1 cellular context compared by ENCODE assay signal in the genomic region with DNA sequence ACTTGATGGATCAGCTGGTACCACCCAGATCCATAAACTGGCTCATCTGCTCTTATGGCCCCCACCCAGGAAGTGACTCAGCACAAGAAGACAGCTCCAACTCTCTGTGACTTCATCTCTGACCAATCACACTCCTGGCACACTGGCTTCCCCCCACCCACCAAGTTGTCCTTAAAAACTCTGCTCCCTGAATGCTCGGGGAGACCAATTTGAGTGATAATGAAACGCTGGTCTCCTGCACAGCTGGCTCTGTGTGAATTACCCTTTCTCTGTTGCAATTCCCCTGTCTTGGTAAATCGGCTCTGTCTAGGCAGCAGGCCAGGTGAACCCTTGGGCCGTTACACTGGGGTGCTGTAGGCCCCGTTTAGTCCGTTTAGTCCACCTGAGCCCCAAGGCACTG.
A peak's percentile ranks its signal among the peaks of the same experiment; 100 is the strongest.
TF ChIP-seq lines count a peak whose summit lies in the region.

No MANE protein-coding gene starts in this region.

TF ChIP-seq in K562, 482 proteins besides CTCF, POLR2A, EP300 and RAD21 (continued from another document and continues in another):
- TF ChIP-seq ZNF695 (CRISPR knock-in tag; IDR thresholded peaks at IDR 0.05) (no peak), ZNF785 (CRISPR knock-in tag; IDR thresholded peaks at IDR 0.05) (no peak), RBM34 (IDR thresholded peaks at IDR 0.05; ENCODE audit: borderline replicate concordance, insufficient read depth, low read length) (no peak), CBFA2T2 (conservative IDR thresholded peaks at IDR 0.05) (no peak), SREBF1 (IDR thresholded peaks at IDR 0.05; ENCODE audit: borderline replicate concordance, low read depth, low read length) (no peak), TCF3 (CRISPR knock-in tag; IDR thresholded peaks at IDR 0.05) (no peak), DACH1 (IDR thresholded peaks at IDR 0.05; ENCODE audit: partially characterized antibody) (peak; percentile 24), HNRNPUL1 (IDR thresholded peaks at IDR 0.05; ENCODE audit: low read length) (no peak), TAF9B (IDR thresholded peaks at IDR 0.05; ENCODE audit: partially characterized antibody) (peak; percentile 48), PHB (CRISPR knock-in tag; IDR thresholded peaks at IDR 0.05) (no peak), SMARCA5 (IDR thresholded peaks at IDR 0.05) (no peak), NFE2 (IDR thresholded peaks at IDR 0.05; ENCODE audit: low read depth) (peak; percentile 68), XRCC5 (IDR thresholded peaks at IDR 0.05; ENCODE audit: low read depth, low read length) (no peak), NR2C2 (CRISPR knock-in tag; IDR thresholded peaks at IDR 0.05) (no peak), NR2C2 (tag; IDR thresholded peaks at IDR 0.05) (no peak), KLF10 (CRISPR knock-in tag; IDR thresholded peaks at IDR 0.05) (no peak), ZNF766 (CRISPR knock-in tag; conservative IDR thresholded peaks at IDR 0.05) (no peak), POLR2AphosphoS5 (IDR thresholded peaks at IDR 0.05; ENCODE audit: control insufficient read depth, insufficient read depth, low read depth, low read length) (no peak), POLR3A (IDR thresholded peaks at IDR 0.05; ENCODE audit: borderline replicate concordance, extremely low read depth, insufficient read depth, insufficient read length) (no peak), PHF20 (IDR thresholded peaks at IDR 0.05; ENCODE audit: partially characterized antibody) (no peak), ILK (tag; IDR thresholded peaks at IDR 0.05; ENCODE audit: borderline replicate concordance, low read depth) (no peak)
- TF ChIP-seq, protein P1, sequence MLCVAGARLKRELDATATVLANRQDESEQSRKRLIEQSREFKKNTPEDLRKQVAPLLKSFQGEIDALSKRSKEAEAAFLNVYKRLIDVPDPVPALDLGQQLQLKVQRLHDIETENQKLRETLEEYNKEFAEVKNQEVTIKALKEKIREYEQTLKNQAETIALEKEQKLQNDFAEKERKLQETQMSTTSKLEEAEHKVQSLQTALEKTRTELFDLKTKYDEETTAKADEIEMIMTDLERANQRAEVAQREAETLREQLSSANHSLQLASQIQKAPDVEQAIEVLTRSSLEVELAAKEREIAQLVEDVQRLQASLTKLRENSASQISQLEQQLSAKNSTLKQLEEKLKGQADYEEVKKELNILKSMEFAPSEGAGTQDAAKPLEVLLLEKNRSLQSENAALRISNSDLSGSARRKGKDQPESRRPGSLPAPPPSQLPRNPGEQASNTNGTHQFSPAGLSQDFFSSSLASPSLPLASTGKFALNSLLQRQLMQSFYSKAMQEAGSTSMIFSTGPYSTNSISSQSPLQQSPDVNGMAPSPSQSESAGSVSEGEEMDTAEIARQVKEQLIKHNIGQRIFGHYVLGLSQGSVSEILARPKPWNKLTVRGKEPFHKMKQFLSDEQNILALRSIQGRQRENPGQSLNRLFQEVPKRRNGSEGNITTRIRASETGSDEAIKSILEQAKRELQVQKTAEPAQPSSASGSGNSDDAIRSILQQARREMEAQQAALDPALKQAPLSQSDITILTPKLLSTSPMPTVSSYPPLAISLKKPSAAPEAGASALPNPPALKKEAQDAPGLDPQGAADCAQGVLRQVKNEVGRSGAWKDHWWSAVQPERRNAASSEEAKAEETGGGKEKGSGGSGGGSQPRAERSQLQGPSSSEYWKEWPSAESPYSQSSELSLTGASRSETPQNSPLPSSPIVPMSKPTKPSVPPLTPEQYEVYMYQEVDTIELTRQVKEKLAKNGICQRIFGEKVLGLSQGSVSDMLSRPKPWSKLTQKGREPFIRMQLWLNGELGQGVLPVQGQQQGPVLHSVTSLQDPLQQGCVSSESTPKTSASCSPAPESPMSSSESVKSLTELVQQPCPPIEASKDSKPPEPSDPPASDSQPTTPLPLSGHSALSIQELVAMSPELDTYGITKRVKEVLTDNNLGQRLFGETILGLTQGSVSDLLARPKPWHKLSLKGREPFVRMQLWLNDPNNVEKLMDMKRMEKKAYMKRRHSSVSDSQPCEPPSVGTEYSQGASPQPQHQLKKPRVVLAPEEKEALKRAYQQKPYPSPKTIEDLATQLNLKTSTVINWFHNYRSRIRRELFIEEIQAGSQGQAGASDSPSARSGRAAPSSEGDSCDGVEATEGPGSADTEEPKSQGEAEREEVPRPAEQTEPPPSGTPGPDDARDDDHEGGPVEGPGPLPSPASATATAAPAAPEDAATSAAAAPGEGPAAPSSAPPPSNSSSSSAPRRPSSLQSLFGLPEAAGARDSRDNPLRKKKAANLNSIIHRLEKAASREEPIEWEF (CRISPR knock-in tag; IDR thresholded peaks at IDR 0.05): no peak
- TF ChIP-seq, protein P2, sequence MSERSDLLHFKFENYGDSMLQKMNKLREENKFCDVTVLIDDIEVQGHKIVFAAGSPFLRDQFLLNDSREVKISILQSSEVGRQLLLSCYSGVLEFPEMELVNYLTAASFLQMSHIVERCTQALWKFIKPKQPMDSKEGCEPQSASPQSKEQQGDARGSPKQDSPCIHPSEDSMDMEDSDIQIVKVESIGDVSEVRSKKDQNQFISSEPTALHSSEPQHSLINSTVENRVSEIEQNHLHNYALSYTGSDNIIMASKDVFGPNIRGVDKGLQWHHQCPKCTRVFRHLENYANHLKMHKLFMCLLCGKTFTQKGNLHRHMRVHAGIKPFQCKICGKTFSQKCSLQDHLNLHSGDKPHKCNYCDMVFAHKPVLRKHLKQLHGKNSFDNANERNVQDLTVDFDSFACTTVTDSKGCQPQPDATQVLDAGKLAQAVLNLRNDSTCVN (CRISPR knock-in tag; IDR thresholded peaks at IDR 0.05): no peak
- TF ChIP-seq, protein P3, sequence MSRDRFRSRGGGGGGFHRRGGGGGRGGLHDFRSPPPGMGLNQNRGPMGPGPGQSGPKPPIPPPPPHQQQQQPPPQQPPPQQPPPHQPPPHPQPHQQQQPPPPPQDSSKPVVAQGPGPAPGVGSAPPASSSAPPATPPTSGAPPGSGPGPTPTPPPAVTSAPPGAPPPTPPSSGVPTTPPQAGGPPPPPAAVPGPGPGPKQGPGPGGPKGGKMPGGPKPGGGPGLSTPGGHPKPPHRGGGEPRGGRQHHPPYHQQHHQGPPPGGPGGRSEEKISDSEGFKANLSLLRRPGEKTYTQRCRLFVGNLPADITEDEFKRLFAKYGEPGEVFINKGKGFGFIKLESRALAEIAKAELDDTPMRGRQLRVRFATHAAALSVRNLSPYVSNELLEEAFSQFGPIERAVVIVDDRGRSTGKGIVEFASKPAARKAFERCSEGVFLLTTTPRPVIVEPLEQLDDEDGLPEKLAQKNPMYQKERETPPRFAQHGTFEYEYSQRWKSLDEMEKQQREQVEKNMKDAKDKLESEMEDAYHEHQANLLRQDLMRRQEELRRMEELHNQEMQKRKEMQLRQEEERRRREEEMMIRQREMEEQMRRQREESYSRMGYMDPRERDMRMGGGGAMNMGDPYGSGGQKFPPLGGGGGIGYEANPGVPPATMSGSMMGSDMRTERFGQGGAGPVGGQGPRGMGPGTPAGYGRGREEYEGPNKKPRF (IDR thresholded peaks at IDR 0.05; ENCODE audit: low read depth, low read length): no peak
- TF ChIP-seq, protein P4, sequence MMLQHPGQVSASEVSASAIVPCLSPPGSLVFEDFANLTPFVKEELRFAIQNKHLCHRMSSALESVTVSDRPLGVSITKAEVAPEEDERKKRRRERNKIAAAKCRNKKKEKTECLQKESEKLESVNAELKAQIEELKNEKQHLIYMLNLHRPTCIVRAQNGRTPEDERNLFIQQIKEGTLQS (IDR thresholded peaks at IDR 0.05): 0 out of 2 replicates have a peak, but pooled peaks have one; percentile 53
- TF ChIP-seq, protein P4 (CRISPR knock-in tag; conservative IDR thresholded peaks at IDR 0.05): no peak
- TF ChIP-seq, protein P5, sequence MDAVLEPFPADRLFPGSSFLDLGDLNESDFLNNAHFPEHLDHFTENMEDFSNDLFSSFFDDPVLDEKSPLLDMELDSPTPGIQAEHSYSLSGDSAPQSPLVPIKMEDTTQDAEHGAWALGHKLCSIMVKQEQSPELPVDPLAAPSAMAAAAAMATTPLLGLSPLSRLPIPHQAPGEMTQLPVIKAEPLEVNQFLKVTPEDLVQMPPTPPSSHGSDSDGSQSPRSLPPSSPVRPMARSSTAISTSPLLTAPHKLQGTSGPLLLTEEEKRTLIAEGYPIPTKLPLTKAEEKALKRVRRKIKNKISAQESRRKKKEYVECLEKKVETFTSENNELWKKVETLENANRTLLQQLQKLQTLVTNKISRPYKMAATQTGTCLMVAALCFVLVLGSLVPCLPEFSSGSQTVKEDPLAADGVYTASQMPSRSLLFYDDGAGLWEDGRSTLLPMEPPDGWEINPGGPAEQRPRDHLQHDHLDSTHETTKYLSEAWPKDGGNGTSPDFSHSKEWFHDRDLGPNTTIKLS (IDR thresholded peaks at IDR 0.05; ENCODE audit: borderline replicate concordance, low read depth): no peak
- TF ChIP-seq, protein P6, sequence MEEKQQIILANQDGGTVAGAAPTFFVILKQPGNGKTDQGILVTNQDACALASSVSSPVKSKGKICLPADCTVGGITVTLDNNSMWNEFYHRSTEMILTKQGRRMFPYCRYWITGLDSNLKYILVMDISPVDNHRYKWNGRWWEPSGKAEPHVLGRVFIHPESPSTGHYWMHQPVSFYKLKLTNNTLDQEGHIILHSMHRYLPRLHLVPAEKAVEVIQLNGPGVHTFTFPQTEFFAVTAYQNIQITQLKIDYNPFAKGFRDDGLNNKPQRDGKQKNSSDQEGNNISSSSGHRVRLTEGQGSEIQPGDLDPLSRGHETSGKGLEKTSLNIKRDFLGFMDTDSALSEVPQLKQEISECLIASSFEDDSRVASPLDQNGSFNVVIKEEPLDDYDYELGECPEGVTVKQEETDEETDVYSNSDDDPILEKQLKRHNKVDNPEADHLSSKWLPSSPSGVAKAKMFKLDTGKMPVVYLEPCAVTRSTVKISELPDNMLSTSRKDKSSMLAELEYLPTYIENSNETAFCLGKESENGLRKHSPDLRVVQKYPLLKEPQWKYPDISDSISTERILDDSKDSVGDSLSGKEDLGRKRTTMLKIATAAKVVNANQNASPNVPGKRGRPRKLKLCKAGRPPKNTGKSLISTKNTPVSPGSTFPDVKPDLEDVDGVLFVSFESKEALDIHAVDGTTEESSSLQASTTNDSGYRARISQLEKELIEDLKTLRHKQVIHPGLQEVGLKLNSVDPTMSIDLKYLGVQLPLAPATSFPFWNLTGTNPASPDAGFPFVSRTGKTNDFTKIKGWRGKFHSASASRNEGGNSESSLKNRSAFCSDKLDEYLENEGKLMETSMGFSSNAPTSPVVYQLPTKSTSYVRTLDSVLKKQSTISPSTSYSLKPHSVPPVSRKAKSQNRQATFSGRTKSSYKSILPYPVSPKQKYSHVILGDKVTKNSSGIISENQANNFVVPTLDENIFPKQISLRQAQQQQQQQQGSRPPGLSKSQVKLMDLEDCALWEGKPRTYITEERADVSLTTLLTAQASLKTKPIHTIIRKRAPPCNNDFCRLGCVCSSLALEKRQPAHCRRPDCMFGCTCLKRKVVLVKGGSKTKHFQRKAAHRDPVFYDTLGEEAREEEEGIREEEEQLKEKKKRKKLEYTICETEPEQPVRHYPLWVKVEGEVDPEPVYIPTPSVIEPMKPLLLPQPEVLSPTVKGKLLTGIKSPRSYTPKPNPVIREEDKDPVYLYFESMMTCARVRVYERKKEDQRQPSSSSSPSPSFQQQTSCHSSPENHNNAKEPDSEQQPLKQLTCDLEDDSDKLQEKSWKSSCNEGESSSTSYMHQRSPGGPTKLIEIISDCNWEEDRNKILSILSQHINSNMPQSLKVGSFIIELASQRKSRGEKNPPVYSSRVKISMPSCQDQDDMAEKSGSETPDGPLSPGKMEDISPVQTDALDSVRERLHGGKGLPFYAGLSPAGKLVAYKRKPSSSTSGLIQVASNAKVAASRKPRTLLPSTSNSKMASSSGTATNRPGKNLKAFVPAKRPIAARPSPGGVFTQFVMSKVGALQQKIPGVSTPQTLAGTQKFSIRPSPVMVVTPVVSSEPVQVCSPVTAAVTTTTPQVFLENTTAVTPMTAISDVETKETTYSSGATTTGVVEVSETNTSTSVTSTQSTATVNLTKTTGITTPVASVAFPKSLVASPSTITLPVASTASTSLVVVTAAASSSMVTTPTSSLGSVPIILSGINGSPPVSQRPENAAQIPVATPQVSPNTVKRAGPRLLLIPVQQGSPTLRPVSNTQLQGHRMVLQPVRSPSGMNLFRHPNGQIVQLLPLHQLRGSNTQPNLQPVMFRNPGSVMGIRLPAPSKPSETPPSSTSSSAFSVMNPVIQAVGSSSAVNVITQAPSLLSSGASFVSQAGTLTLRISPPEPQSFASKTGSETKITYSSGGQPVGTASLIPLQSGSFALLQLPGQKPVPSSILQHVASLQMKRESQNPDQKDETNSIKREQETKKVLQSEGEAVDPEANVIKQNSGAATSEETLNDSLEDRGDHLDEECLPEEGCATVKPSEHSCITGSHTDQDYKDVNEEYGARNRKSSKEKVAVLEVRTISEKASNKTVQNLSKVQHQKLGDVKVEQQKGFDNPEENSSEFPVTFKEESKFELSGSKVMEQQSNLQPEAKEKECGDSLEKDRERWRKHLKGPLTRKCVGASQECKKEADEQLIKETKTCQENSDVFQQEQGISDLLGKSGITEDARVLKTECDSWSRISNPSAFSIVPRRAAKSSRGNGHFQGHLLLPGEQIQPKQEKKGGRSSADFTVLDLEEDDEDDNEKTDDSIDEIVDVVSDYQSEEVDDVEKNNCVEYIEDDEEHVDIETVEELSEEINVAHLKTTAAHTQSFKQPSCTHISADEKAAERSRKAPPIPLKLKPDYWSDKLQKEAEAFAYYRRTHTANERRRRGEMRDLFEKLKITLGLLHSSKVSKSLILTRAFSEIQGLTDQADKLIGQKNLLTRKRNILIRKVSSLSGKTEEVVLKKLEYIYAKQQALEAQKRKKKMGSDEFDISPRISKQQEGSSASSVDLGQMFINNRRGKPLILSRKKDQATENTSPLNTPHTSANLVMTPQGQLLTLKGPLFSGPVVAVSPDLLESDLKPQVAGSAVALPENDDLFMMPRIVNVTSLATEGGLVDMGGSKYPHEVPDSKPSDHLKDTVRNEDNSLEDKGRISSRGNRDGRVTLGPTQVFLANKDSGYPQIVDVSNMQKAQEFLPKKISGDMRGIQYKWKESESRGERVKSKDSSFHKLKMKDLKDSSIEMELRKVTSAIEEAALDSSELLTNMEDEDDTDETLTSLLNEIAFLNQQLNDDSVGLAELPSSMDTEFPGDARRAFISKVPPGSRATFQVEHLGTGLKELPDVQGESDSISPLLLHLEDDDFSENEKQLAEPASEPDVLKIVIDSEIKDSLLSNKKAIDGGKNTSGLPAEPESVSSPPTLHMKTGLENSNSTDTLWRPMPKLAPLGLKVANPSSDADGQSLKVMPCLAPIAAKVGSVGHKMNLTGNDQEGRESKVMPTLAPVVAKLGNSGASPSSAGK (IDR thresholded peaks at IDR 0.05): no peak
- TF ChIP-seq, protein P7, sequence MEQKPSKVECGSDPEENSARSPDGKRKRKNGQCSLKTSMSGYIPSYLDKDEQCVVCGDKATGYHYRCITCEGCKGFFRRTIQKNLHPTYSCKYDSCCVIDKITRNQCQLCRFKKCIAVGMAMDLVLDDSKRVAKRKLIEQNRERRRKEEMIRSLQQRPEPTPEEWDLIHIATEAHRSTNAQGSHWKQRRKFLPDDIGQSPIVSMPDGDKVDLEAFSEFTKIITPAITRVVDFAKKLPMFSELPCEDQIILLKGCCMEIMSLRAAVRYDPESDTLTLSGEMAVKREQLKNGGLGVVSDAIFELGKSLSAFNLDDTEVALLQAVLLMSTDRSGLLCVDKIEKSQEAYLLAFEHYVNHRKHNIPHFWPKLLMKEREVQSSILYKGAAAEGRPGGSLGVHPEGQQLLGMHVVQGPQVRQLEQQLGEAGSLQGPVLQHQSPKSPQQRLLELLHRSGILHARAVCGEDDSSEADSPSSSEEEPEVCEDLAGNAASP (IDR thresholded peaks at IDR 0.05): peak; percentile 51
